In the genomic region with DNA sequence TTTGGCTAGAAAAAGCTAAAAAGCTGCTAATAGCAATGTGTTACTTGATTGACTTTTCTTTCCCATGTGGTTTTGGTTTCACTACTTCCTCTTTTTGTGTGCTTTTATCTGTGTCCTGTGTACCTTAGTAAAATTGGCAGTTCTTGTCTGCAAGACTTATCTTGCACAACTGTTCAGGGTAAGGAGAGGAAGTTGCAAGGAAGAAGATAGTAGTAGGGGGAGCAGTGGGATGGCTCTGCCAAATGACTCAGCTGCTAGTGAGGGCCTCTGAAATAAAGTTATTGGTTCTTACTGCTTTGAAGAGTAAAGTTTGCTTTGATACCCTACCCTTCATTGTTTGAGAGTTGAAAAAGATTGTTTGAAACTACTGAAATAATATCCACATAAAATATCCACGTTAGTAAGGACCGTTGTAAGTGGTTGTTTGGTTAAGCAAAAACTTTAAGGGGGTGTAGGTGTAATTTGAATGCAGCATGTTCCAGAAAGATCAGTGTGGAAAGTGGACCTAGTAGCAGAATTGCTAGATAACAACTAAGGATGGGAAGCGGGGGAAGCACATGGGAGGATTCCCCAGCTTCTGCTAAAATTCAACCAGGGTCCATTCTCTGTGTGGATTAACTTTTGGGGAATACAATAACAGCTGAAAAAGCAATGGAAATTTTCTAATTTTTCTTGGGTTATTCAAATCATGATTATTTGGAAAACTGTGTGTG, we compare ENCODE assay signal across 1 cellular context.
TF ChIP-seq lines count a peak whose summit lies in the region.

No MANE protein-coding gene starts in this region.

TF ChIP-seq in K562, 482 proteins besides CTCF, POLR2A, EP300 and RAD21 (continued from another document and continues in another):
- TF ChIP-seq CHD7 (IDR thresholded peaks at IDR 0.05; ENCODE audit: low read depth, low read length) (no peak), ZBTB11 (CRISPR knock-in tag; IDR thresholded peaks at IDR 0.05) (peak in 1 of 3 experiments; percentile 67; a peak in 2 of 6 replicates), ZFP91 (CRISPR knock-in tag; IDR thresholded peaks at IDR 0.05) (no peak), MYNN (IDR thresholded peaks at IDR 0.05) (peak; percentile 90; the same call in 1 of the 2 replicates), MYNN (CRISPR knock-in tag; IDR thresholded peaks at IDR 0.05) (no peak), DMBX1 (CRISPR knock-in tag; IDR thresholded peaks at IDR 0.05; ENCODE audit: borderline replicate concordance) (peak; percentile 74; the same call in 1 of the 2 replicates), SMARCE1 (IDR thresholded peaks at IDR 0.05) (peak; percentile 99), POLR2AphosphoS2 (IDR thresholded peaks at IDR 0.05; ENCODE audit: low read length) (0 out of 2 replicates have a peak, but pooled peaks have one; percentile 46), SIN3A (IDR thresholded peaks at IDR 0.05; ENCODE audit: borderline replicate concordance in 2 of 2, control insufficient read depth in 1 of 2, low read depth in 2 of 2, low read length in 2 of 2) (no peak), ELF1 (tag; IDR thresholded peaks at IDR 0.05) (peak; percentile 83), FOXK2 (conservative IDR thresholded peaks at IDR 0.05 in 1 of 2, IDR thresholded peaks at IDR 0.05 in 1 of 2; ENCODE audit: low read depth in 2 of 2) (peak; percentile 82 to 94), ZFP36 (IDR thresholded peaks at IDR 0.05; ENCODE audit: low read depth, low read length, partially characterized antibody) (peak; percentile 96), GATAD2A (IDR thresholded peaks at IDR 0.05) (peak; percentile 96), RAD51 (IDR thresholded peaks at IDR 0.05; ENCODE audit: borderline replicate concordance, low read depth) (peak; percentile 24; the same call in 1 of the 2 replicates), PBX2 (CRISPR knock-in tag; IDR thresholded peaks at IDR 0.05; ENCODE audit: low read depth) (no peak), PBX2 (tag; conservative IDR thresholded peaks at IDR 0.05; ENCODE audit: low read depth) (peak; percentile 77), E2F5 (CRISPR knock-in tag; IDR thresholded peaks at IDR 0.05) (peak; percentile 51; the same call in 1 of the 2 replicates), ZSCAN32 (CRISPR knock-in tag; IDR thresholded peaks at IDR 0.05) (no peak), SNIP1 (IDR thresholded peaks at IDR 0.05; ENCODE audit: low read depth) (no peak)
- TF ChIP-seq, protein P1, sequence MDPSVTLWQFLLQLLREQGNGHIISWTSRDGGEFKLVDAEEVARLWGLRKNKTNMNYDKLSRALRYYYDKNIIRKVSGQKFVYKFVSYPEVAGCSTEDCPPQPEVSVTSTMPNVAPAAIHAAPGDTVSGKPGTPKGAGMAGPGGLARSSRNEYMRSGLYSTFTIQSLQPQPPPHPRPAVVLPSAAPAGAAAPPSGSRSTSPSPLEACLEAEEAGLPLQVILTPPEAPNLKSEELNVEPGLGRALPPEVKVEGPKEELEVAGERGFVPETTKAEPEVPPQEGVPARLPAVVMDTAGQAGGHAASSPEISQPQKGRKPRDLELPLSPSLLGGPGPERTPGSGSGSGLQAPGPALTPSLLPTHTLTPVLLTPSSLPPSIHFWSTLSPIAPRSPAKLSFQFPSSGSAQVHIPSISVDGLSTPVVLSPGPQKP (CRISPR knock-in tag; IDR thresholded peaks at IDR 0.05) = no peak
- TF ChIP-seq, protein P2, sequence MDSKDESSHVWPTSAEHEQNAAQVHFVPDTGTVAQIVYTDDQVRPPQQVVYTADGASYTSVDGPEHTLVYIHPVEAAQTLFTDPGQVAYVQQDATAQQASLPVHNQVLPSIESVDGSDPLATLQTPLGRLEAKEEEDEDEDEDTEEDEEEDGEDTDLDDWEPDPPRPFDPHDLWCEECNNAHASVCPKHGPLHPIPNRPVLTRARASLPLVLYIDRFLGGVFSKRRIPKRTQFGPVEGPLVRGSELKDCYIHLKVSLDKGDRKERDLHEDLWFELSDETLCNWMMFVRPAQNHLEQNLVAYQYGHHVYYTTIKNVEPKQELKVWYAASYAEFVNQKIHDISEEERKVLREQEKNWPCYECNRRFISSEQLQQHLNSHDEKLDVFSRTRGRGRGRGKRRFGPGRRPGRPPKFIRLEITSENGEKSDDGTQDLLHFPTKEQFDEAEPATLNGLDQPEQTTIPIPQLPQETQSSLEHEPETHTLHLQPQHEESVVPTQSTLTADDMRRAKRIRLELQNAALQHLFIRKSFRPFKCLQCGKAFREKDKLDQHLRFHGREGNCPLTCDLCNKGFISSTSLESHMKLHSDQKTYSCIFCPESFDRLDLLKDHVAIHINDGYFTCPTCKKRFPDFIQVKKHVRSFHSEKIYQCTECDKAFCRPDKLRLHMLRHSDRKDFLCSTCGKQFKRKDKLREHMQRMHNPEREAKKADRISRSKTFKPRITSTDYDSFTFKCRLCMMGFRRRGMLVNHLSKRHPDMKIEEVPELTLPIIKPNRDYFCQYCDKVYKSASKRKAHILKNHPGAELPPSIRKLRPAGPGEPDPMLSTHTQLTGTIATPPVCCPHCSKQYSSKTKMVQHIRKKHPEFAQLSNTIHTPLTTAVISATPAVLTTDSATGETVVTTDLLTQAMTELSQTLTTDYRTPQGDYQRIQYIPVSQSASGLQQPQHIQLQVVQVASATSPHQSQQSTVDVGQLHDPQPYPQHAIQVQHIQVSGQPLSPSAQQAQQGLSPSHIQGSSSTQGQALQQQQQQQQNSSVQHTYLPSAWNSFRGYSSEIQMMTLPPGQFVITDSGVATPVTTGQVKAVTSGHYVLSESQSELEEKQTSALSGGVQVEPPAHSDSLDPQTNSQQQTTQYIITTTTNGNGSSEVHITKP (IDR thresholded peaks at IDR 0.05; ENCODE audit: partially characterized antibody) = peak; percentile 83
